In the genomic region with DNA sequence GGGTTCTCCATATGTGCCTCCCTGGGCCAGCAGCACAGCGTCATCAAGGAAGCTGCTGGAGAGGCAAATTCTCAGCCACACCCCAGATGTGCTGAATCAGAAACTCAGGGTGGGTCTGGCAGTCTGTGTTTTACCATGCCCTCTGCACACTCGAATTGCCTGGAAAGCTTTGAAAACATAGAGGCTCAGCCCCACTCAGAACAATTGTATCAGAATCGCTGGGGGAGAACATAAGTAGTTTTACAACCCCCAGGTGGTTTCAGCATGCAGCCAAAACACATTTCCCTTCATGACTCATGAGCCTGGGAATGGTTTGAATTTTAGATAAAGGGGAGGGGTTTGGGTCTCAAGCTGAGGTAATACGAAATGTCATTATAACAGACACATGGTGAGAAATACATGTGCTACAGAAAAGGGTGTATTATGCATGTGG, we compare ENCODE assay signal across 10 cellular contexts. TPM values are rescaled to one million over a fixed set of nuclear protein-coding genes. Genes with fewer than 3 reads are reported as not detected.
DNase-seq lines count a peak whose midpoint lies in the region; ATAC-seq and TF ChIP-seq lines count a peak whose summit lies in the region.
"Had no signal": no experiment of that assay in that cellular context is flagged by ENCODE, and none has a peak within 500 bp of the region (broad histone marks: within the 10 kb centered on the region; RNA-seq: fewer than 3 reads in every experiment).

No MANE protein-coding gene starts in this region.

- TF ChIP-seq CTCF in cardiac fibroblast (IDR thresholded peaks at IDR 0.05; ENCODE audit: low read depth, low read length), result no peak
- TF ChIP-seq CTCF in mucosa of descending colon (IDR thresholded peaks at IDR 0.05), result no peak
- no peak for TF ChIP-seq CTCF in stomach (IDR thresholded peaks at IDR 0.05)

- TF ChIP-seq EP300 in stomach (IDR thresholded peaks at IDR 0.05), result no peak

- intact Hi-C loops in mucosa of descending colon (cut with DNase I, micrococcal nuclease) (no loop called here), stomach (cut with DNase I; ENCODE audit: low total_unique reads) (no loop called here)

- WGBS in stomach, 5 donors, result 23 to 53% (median 39%) methylated on average over 4 of the region's 4 CpGs

- no peak overlapping the region for H3K4me3 ChIP-seq in MG63
- H3K4me3 ChIP-seq in cardiac fibroblast (replicated peaks in 1 of 2; ENCODE audit: low read depth in 2 of 2, low read length in 2 of 2), result no peak overlapping the region
- H3K4me3 ChIP-seq in mucosa of descending colon, result no peak overlapping the region
- no peak overlapping the region for H3K4me3 ChIP-seq in stomach

- no peaks in the 10 kb centered on the region for H3K36me3 ChIP-seq in MG63
- no peaks in the 10 kb centered on the region for H3K36me3 ChIP-seq in mucosa of descending colon (ENCODE audit: low read depth)
- no peaks in the 10 kb centered on the region for H3K36me3 ChIP-seq in stomach

- no peaks in the 10 kb centered on the region for H3K4me1 ChIP-seq in mucosa of descending colon (ENCODE audit: low read depth)
- peaks cover 0 to 8% (median 0%) of the 10 kb centered on the region in 4 donors for H3K4me1 ChIP-seq in stomach

- ATAC-seq in mucosa of descending colon (peak; percentile 33), GM21576 (IDR thresholded peaks at IDR 0.05; ENCODE audit: unreplicated experiment) (no peak)

- H3K9me3 ChIP-seq in MG63 (no peaks in the 10 kb centered on the region), mucosa of descending colon (no peaks in the 10 kb centered on the region), stomach (peaks cover 0 to 4% (median 2%) of the 10 kb centered on the region in 4 donors)

- TF ChIP-seq POLR2A in stomach (IDR thresholded peaks at IDR 0.05), result no peak

- H3K27ac ChIP-seq in stomach, result peak overlapping the region in 1 of 5 donors; percentile 27

- H3K27me3 ChIP-seq in MG63 (no peaks in the 10 kb centered on the region), stomach (peaks cover 0 to 23% (median 0%) of the 10 kb centered on the region in 3 donors)

- peak; percentile 25 for DNase-seq in COLO829 (ENCODE audit: low spot score)
- peak; percentile 77 for DNase-seq in MG63
- peak; percentile 95 to 99 for DNase-seq in cardiac fibroblast (ENCODE audit: low read depth in 2 of 2)
- DNase-seq in mucosa of descending colon, result no peak
- DNase-seq in NCI-H2227 (lab: John Stamatoyannopoulos, UW; ENCODE audit: unreplicated experiment), result no peak
- no peak for DNase-seq in stomach
- no peak for DNase-seq in activated effector memory CD4-positive, alpha-beta T cell treated with Interleukin-2 at 50 U/mL for 16 hours
- DNase-seq: activated CD4-positive, alpha-beta memory T cell treated with anti-CD3 and anti-CD28 coated beads for 36 hours; NCI-H774 had no signal

RNA-seq across cellular contexts. Expression of gene TGM4, which starts 9.6 kb away (rescaled TPM):
- total RNA-seq in MG63 (2014; rRNA removed; shearing (Covaris generic); ENCODE audit: low replicate concordance), result 0.43 TPM in 1 of 2 replicates, not detected in the other
- total RNA-seq in mucosa of descending colon, result not detected
- not detected for total RNA-seq in stomach
- not detected for polyA plus RNA-seq in stomach
- total RNA-seq: activated CD4-positive, alpha-beta memory T cell treated with anti-CD3 and anti-CD28 coated beads for 36 hours had no signal

RNA-seq across cellular contexts. Expression of gene TMEM42, which starts 22.3 kb away (rescaled TPM):
- 0.69 and 1.5 TPM in 2 replicates for total RNA-seq in MG63 (2014; rRNA removed; shearing (Covaris generic); ENCODE audit: low replicate concordance)
- 10 to 100 TPM in 2 of 3 donors, 1 to 10 TPM in 1; 7.8 to 11.2 (median 10.0) TPM for total RNA-seq in mucosa of descending colon
- total RNA-seq in stomach, result 10 to 100 TPM in 3 of 5 donors, 1 to 10 TPM in 2; 7.2 to 21.4 (median 12.1) TPM
- 10 to 100 TPM; 16.7 to 20.3 (median 17.6) TPM for polyA plus RNA-seq in stomach

Comparison
In these comparisons a context has a peak if more than half of its experiments do, and no peak if none do; other contexts are left out.
1. DNase-seq: peak in COLO829 (single experiment), MG63 (single experiment) and cardiac fibroblast (2 of 2); none in mucosa of descending colon (0 of 3), NCI-H2227 (single experiment), stomach (single experiment) and activated effector memory CD4-positive, alpha-beta T cell treated with Interleukin-2 at 50 U/mL for 16 hours (single experiment).